21 cellular contexts compared by ENCODE assay signal in genomic region chr13:96968027-96968426, GRCh38. TPM values are rescaled to one million over a fixed set of nuclear protein-coding genes. Genes with fewer than 3 reads are reported as not detected.
A peak's percentile ranks its signal among the peaks of the same experiment; 100 is the strongest.
DNase-seq lines count a peak whose midpoint lies in the region; ATAC-seq, FAIRE-seq and TF ChIP-seq lines count a peak whose summit lies in the region.
"Had no signal": no experiment of that assay in that cellular context is flagged by ENCODE, and none has a peak within 500 bp of the region (broad histone marks: within the 10 kb centered on the region; RNA-seq: fewer than 3 reads in every experiment).

No MANE protein-coding gene starts in this region.

- no peak overlapping the region for H3K9ac ChIP-seq in GM12878 (ENCODE audit: control insufficient read depth, insufficient read depth, low read length)
- H3K9ac ChIP-seq: BLaER1 had no signal

- in situ Hi-C loops in GM12878 (cut with MboI) = no loop called here

- DNase-seq in NCI-H1417 (lab: John Stamatoyannopoulos, UW) = peak; percentile 12 to 27 (median 20)
- no peak for DNase-seq in NCI-H1417 treated with DMSO at 0.1 percent for 48 hours (lab: John Stamatoyannopoulos, UW)
- peak; percentile 11 for DNase-seq in NAMALWA (ENCODE audit: low spot score)
- DNase-seq in GM12878 (ENCODE audit: low read depth, low spot score) = no peak
- no peak for DNase-seq in NCI-H2081 (lab: John Stamatoyannopoulos, UW)
- DNase-seq in AG08395 (ENCODE audit: low spot score) = no peak
- DNase-seq: CD4-positive, CD25-positive, alpha-beta regulatory T cell; DMS79; MV-4-11; NCI-H1694 treated with DMSO at 0.1 percent for 48 hours; NCI-H2081 treated with DMSO at 0.1 percent for 48 hours; NCI-H446; NCI-H524 treated with DMSO at 0.1 percent for 48 hours; NCI-H774; PC-9 had no signal

- H3K4me1 ChIP-seq in GM12878 (ENCODE audit: control insufficient read depth, insufficient read depth, low read length) = no peaks in the 10 kb centered on the region
- H3K4me1 ChIP-seq: BLaER1, SJSA1 had no signal

- intact Hi-C loops in GM12878 (cut with micrococcal nuclease; ENCODE audit: unreplicated experiment) = no loop called here

- WGBS in GM12878 (ENCODE audit: insufficient coverage, insufficient replicate concordance, low lambda C conversion rate, missing lambda C conversion rate) = 40% methylated on average over 2 of the region's 2 CpGs

- no peak for ATAC-seq in GM12878
- no peak for ATAC-seq in HG03520 (IDR thresholded peaks at IDR 0.05; ENCODE audit: unreplicated experiment)
- ATAC-seq: Right ventricle myocardium inferior had no signal

- H3K36me3 ChIP-seq in GM12878 (ENCODE audit: control insufficient read depth in 2 of 2, insufficient read depth in 2 of 2, low read length in 1 of 2) = no peaks in the 10 kb centered on the region
- H3K36me3 ChIP-seq: BLaER1, SJSA1 had no signal

- no peaks in the 10 kb centered on the region for H3K79me2 ChIP-seq in GM12878 (ENCODE audit: control insufficient read depth, insufficient read depth, low read length)

- no peak for TF ChIP-seq EP300 in GM12878 (IDR thresholded peaks at IDR 0.05; ENCODE audit: borderline replicate concordance in 1 of 2, control insufficient read depth in 1 of 2, low read depth in 2 of 2, low read length in 2 of 2)

- RAD21 ChIA-PET in GM12878 (lab: Charles Lee; ENCODE audit: unreplicated experiment) = interaction anchor here (0.7 kb wide), 1 partner anchor 10 kb away, joined by 4 read pairs; no protein-coding TSS in a partner anchor

- no peaks in the 10 kb centered on the region for H3K27me3 ChIP-seq in GM12878 (replicated peaks in 1 of 2; ENCODE audit: control insufficient read depth in 2 of 2, insufficient read depth in 2 of 2, low read length in 1 of 2)
- H3K27me3 ChIP-seq: BLaER1, SJSA1 had no signal

- no peak overlapping the region for H3K4me2 ChIP-seq in GM12878 (ENCODE audit: control insufficient read depth, insufficient read depth)
- H3K4me2 ChIP-seq: BLaER1 had no signal

- H4K20me1 ChIP-seq in GM12878 (ENCODE audit: control insufficient read depth, insufficient read depth) = no peaks in the 10 kb centered on the region
- H4K20me1 ChIP-seq: BLaER1 had no signal

- no peak overlapping the region for H3K4me3 ChIP-seq in GM12878
- H3K4me3 ChIP-seq: BLaER1, SJSA1 had no signal

- no peak overlapping the region for H2AFZ ChIP-seq in GM12878 (ENCODE audit: control insufficient read depth, low read depth, low read length)
- H2AFZ ChIP-seq: PC-9 had no signal

- CTCF ChIA-PET in GM12878 (lab: Yijun Ruan, JAX) = no interaction called here

- TF ChIP-seq POLR2A in GM12878 (IDR thresholded peaks at IDR 0.05; ENCODE audit: low read depth, low read length) = no peak

- peaks cover 10% of the 10 kb centered on the region; the same call in 2 of the 3 replicates for H3K9me3 ChIP-seq in GM12878 (replicated peaks; ENCODE audit: control insufficient read depth, insufficient read depth, low read length)
- H3K9me3 ChIP-seq: SJSA1 had no signal

- TF ChIP-seq CTCF in GM12878 (IDR thresholded peaks at IDR 0.05 in 2 of 3, conservative IDR thresholded peaks at IDR 0.05 in 1 of 3; ENCODE audit: control insufficient read depth in 2 of 3, extremely low read depth in 1 of 3, insufficient read depth in 1 of 3, low read depth in 3 of 3, low read length in 3 of 3) = no peak

- POLR2A ChIA-PET in GM12878 (lab: Charles Lee) = no interaction called here

- no peak overlapping the region for H3K27ac ChIP-seq in GM12878 (ENCODE audit: control insufficient read depth, insufficient read depth)
- H3K27ac ChIP-seq: BLaER1, PC-9, SJSA1 had no signal

- SMC1A ChIA-PET in GM12878 (lab: Charles Lee; ENCODE audit: uncharacterized antibody, unreplicated experiment) = interaction anchor here (1.5 kb wide), 1 partner anchor 8 kb away, joined by 4 read pairs; no protein-coding TSS in a partner anchor

- no TSS peak for BruUV-seq in GM12878 (replicated peaks; lab: Mats Ljungman, UMichigan)

- TF ChIP-seq RAD21 in GM12878 (IDR thresholded peaks at IDR 0.05; ENCODE audit: insufficient read depth, low read depth, low read length) = no peak

- no peak for FAIRE-seq in GM12878 (lab: Jason Lieb, UNC)
- FAIRE-seq: HepG2 had no signal

TF ChIP-seq in GM12878, 131 proteins besides CTCF, POLR2A, EP300 and RAD21:
- TF ChIP-seq MTA2 (IDR thresholded peaks at IDR 0.05; ENCODE audit: low read depth) (no peak), CBX5 (IDR thresholded peaks at IDR 0.05; ENCODE audit: low read depth) (peak; percentile 96; the same call in 1 of the 2 replicates), FOS (IDR thresholded peaks at IDR 0.05; ENCODE audit: borderline replicate concordance, extremely low read depth, insufficient read length) (no peak), ZNF687 (IDR thresholded peaks at IDR 0.05) (no peak), RB1 (IDR thresholded peaks at IDR 0.05; ENCODE audit: borderline replicate concordance) (no peak)
TF ChIP-seq in GM12878: peak in this region for 1.

RNA-seq across cellular contexts. Expression of gene OXGR1, which starts 26.2 kb away (rescaled TPM):
- not detected in 2 replicates for total RNA-seq in GM12878 (2013; cell fraction: nucleolus; rRNA removed)
- not detected in 2 replicates for total RNA-seq in GM12878 (2014; rRNA removed)
- not detected in 2 replicates for total RNA-seq in GM12878 (2014; rRNA removed; fragmentation: Illumina TruSeq; extraction: Trizol)
- not detected in 2 replicates for total RNA-seq in GM12878 (2021)
- polyA plus RNA-seq in GM12878 (2011; ENCODE audit: low read depth) = not detected
- 0.05 TPM in 1 of 2 replicates, not detected in the other for polyA plus RNA-seq in GM12878 (2011; rRNA removed)
- not detected in 2 replicates for polyA plus RNA-seq in GM12878 (2011; cell fraction: cytosol; rRNA removed)
- not detected in 2 replicates for polyA plus RNA-seq in GM12878 (2011; cell fraction: nucleus; rRNA removed)
- polyA plus RNA-seq in GM12878 (2012) = not detected in 2 replicates
- not detected in 2 replicates for polyA plus RNA-seq in GM12878 (2014; fragmentation: Illumina TruSeq; extraction: Trizol)
- polyA plus RNA-seq in GM12878 (2014; fragmentation: Nextera tagmentation; extraction: Ambion mirVana) = not detected
- polyA plus RNA-seq in GM12878 (2014; rRNA removed) = not detected in 2 replicates
- not detected for polyA plus RNA-seq in GM12878 (2016; fragmentation: Nextera tagmentation; extraction: Ambion mirVana)
- not detected in 2 replicates for polyA minus RNA-seq in GM12878 (2011; rRNA and poly(A)+ RNA removed)
- polyA minus RNA-seq in GM12878 (2011; cell fraction: cytosol; rRNA and poly(A)+ RNA removed) = not detected in 2 replicates
- polyA minus RNA-seq in GM12878 (2011; cell fraction: nucleus; rRNA and poly(A)+ RNA removed) = not detected in 2 replicates
- total RNA-seq: A172; CD4-positive, CD25-positive, alpha-beta regulatory T cell; HepG2; PC-9; Right ventricle myocardium inferior; SJSA1 had no signal
- polyA plus RNA-seq: CD4-positive, CD25-positive, alpha-beta regulatory T cell; HepG2 had no signal

Comparison
In these comparisons a context has a peak if more than half of its experiments do, and no peak if none do; other contexts are left out.
1. DNase-seq: peak in NCI-H1417 (3 of 3) and NAMALWA (single experiment); none in NCI-H1417 treated with DMSO at 0.1 percent for 48 hours (single experiment), GM12878 (single experiment), NCI-H2081 (0 of 2) and AG08395 (single experiment).